ENCODE assay signal across 8 cellular contexts in genomic region chr1:37514350-37515184, GRCh38. TPM values are rescaled to one million over a fixed set of nuclear protein-coding genes. Genes with fewer than 3 reads are reported as not detected.
DNase-seq lines count a peak whose midpoint lies in the region; ATAC-seq and TF ChIP-seq lines count a peak whose summit lies in the region.

Gene MEAF6, minus strand, starts transcription at chr1:37514766. Its CDS starts 20 bp downstream, at chr1:37514746.

- peaks cover 0 to 27% (median 12%) of the 10 kb centered on the region in 11 experiments; a peak in 15 of 22 replicates for H3K9me3 ChIP-seq in BLaER1 treated with 17β-estradiol and CSF1 and Interleukin-3, amounts not matched to agents 10 nM and 100 nM (replicated peaks in 1 of 11)
- no peaks in the 10 kb centered on the region for H3K9me3 ChIP-seq in lower lobe of right lung

- no peaks in the 10 kb centered on the region for H3K27me3 Mint-ChIP-seq in activated CD4-positive, alpha-beta memory T cell treated with anti-CD3 and anti-CD28 coated beads, Interleukin-2, amount 10 ng/mL, durations not matched to agents 7 days and 5 days

- peak within 1 kb of the TSS; percentile 90 to 100 (median 99) for H3K4me2 ChIP-seq in BLaER1 treated with 17β-estradiol and CSF1 and Interleukin-3, amounts not matched to agents 10 nM and 100 nM

- no peaks in the 10 kb centered on the region for H3K27me3 ChIP-seq in BLaER1 treated with 17β-estradiol and CSF1 and Interleukin-3, amounts not matched to agents 10 nM and 100 nM
- H3K27me3 ChIP-seq in lower lobe of right lung (ENCODE audit: low read depth) = no peaks in the 10 kb centered on the region

- peak; percentile 91 for TF ChIP-seq POLR2A in GM19193 (IDR thresholded peaks at IDR 0.05; ENCODE audit: extremely low read depth, insufficient read depth, insufficient read length)

- peak within 1 kb of the TSS; percentile 83 for H3K27ac Mint-ChIP-seq in activated CD4-positive, alpha-beta memory T cell treated with anti-CD3 and anti-CD28 coated beads, Interleukin-2, amount 10 ng/mL, durations not matched to agents 7 days and 5 days

- ATAC-seq in HG03439 (IDR thresholded peaks at IDR 0.05; ENCODE audit: unreplicated experiment) (peak; percentile 88), lower lobe of right lung (peak; percentile 99 to 100)

- H3K9me3 Mint-ChIP-seq in activated CD4-positive, alpha-beta memory T cell treated with anti-CD3 and anti-CD28 coated beads, Interleukin-2, amount 10 ng/mL, durations not matched to agents 7 days and 5 days = no peaks in the 10 kb centered on the region

- POLR2A ChIA-PET in activated CD4-positive, alpha-beta memory T cell treated with anti-CD3 and anti-CD28 coated beads, Interleukin-2, amount 10 ng/mL, durations not matched to agents 7 days and 5 days (lab: Charles Lee) = interaction anchor here (0.8 to 4.0 kb wide), 28 partner anchors 9 to 294 kb away, joined by 3 to 45 read pairs (median 4); partner anchors contain the start of genes C1orf122, CDCA8, GNL2 and SNIP1

- peaks cover 30 to 45% (median 36%) of the 10 kb centered on the region in 10 experiments for H3K4me1 ChIP-seq in BLaER1 treated with 17β-estradiol and CSF1 and Interleukin-3, amounts not matched to agents 10 nM and 100 nM
- H3K4me1 ChIP-seq in lower lobe of right lung = peaks cover 19% of the 10 kb centered on the region

- CTCF ChIA-PET in activated CD4-positive, alpha-beta memory T cell treated with anti-CD3 and anti-CD28 coated beads, Interleukin-2, amount 10 ng/mL, durations not matched to agents 7 days and 5 days (lab: Charles Lee) = interaction anchor here (0.6 to 3.5 kb wide), 32 partner anchors 9 to 1360 kb away, joined by 3 to 30 read pairs (median 4); partner anchors contain the start of genes CDCA8 and SNIP1

- DNase-seq in NCI-H748 (lab: John Stamatoyannopoulos, UW; ENCODE audit: unreplicated experiment) (peak; percentile 84), ecto neural progenitor cell (ENCODE audit: low spot score) (peak; percentile 92), lower lobe of right lung (peak; percentile 91)
- peak; percentile 87 for DNase-seq in activated CD4-positive, alpha-beta memory T cell treated with anti-CD3 and anti-CD28 coated beads, Interleukin-2, amount 10 ng/mL, durations not matched to agents 7 days and 5 days
- DNase-seq in stimulated activated CD4-positive, alpha-beta T cell treated with anti-CD3 and anti-CD28 coated beads, TNF-alpha, amount 100 ng/mL, for 24 hours (ENCODE audit: low read depth in 3 of 3) = peak; percentile 63 to 75 (median 72)

- peak within 1 kb of the TSS; percentile 78 to 91 (median 87) for H3K27ac ChIP-seq in BLaER1 treated with 17β-estradiol and CSF1 and Interleukin-3, amounts not matched to agents 10 nM and 100 nM
- peak within 1 kb of the TSS; percentile 92 for H3K27ac ChIP-seq in lower lobe of right lung

- peaks cover 0 to 45% (median 21%) of the 10 kb centered on the region in 11 experiments; a peak in 14 of 22 replicates for H4K20me1 ChIP-seq in BLaER1 treated with 17β-estradiol and CSF1 and Interleukin-3, amounts not matched to agents 10 nM and 100 nM

- intact Hi-C loops in lower lobe of right lung (cut with DNase I) = no loop called here

- H3K4me1 Mint-ChIP-seq in activated CD4-positive, alpha-beta memory T cell treated with anti-CD3 and anti-CD28 coated beads, Interleukin-2, amount 10 ng/mL, durations not matched to agents 7 days and 5 days = peaks cover 38% of the 10 kb centered on the region

- peak within 1 kb of the TSS; percentile 83 to 94 (median 89) for H3K9ac ChIP-seq in BLaER1 treated with 17β-estradiol and CSF1 and Interleukin-3, amounts not matched to agents 10 nM and 100 nM

- peak; percentile 79 for TF ChIP-seq CTCF in lower lobe of right lung (IDR thresholded peaks at IDR 0.05)

- peak within 1 kb of the TSS; percentile 76 to 98 (median 93) for H3K4me3 ChIP-seq in BLaER1 treated with 17β-estradiol and CSF1 and Interleukin-3, amounts not matched to agents 10 nM and 100 nM
- peak within 1 kb of the TSS; percentile 77 for H3K4me3 ChIP-seq in lower lobe of right lung

- H3K36me3 ChIP-seq in BLaER1 treated with 17β-estradiol and CSF1 and Interleukin-3, amounts not matched to agents 10 nM and 100 nM = peaks cover 33 to 39% (median 37%) of the 10 kb centered on the region in 11 experiments
- peaks cover 35% of the 10 kb centered on the region for H3K36me3 ChIP-seq in lower lobe of right lung

- peak within 1 kb of the TSS; percentile 94 for H3K4me3 Mint-ChIP-seq in activated CD4-positive, alpha-beta memory T cell treated with anti-CD3 and anti-CD28 coated beads, Interleukin-2, amount 10 ng/mL, durations not matched to agents 7 days and 5 days

- peaks cover 18% of the 10 kb centered on the region for H3K36me3 Mint-ChIP-seq in activated CD4-positive, alpha-beta memory T cell treated with anti-CD3 and anti-CD28 coated beads, Interleukin-2, amount 10 ng/mL, durations not matched to agents 7 days and 5 days (ENCODE audit: low read depth)

RNA-seq across cellular contexts. Expression of gene MEAF6, which starts in this region (rescaled TPM):
- total RNA-seq in activated CD4-positive, alpha-beta memory T cell treated with anti-CD3 and anti-CD28 coated beads, Interleukin-2, amount 10 ng/mL, durations not matched to agents 7 days and 5 days = 10 to 100 TPM; 63.7 to 64.2 TPM
- total RNA-seq in lower lobe of right lung = 59.5 TPM

Comparison
In these comparisons a context has a peak if more than half of its experiments do, and no peak if none do; other contexts are left out.
1. Peak in every context shown above with its lines: DNase-seq, ATAC-seq, H3K4me3 ChIP-seq and H3K27ac ChIP-seq.